17 cellular contexts compared by ENCODE assay signal in the genomic region with DNA sequence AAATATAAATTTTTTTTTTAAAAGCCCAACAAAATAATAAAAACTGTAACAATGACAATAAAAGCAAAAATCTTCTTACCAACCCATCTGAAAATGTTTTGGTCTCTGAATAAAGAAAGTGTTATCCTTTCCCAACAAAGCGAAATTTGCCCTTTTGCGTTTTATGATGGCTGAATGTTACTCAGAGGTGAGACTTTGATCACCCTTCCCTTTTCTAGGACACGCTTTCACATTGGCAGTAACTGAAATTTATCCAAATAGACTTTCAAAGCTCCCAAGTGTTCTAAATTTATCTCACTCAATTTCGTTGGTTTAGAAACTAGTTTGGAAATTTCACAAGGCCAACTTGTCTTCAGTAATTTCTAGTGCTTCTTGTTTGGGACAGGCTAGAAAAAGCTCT.
DNase-seq lines count a peak whose midpoint lies in the region; ATAC-seq and TF ChIP-seq lines count a peak whose summit lies in the region.
"Had no signal": no experiment of that assay in that cellular context is flagged by ENCODE, and none has a peak within 500 bp of the region (broad histone marks: within the 10 kb centered on the region; RNA-seq: fewer than 3 reads in every experiment).

No MANE protein-coding gene starts in this region.

- peaks cover 12% of the 10 kb centered on the region for H3K9me3 Mint-ChIP-seq in neural progenitor cell
- H3K9me3 Mint-ChIP-seq: CD4-positive, alpha-beta T cell had no signal

- no peaks in the 10 kb centered on the region for H3K4me1 Mint-ChIP-seq in neural progenitor cell

- peaks cover 3% of the 10 kb centered on the region for H3K27me3 Mint-ChIP-seq in neural progenitor cell (ENCODE audit: insufficient read depth, low read depth)

- no peaks in the 10 kb centered on the region for H4K20me1 ChIP-seq in neural progenitor cell (ENCODE audit: low read depth)

- intact Hi-C loops in right cardiac atrium (cut with DNase I) = no loop called here
- intact Hi-C loops in thyroid gland (cut with DNase I) = no loop called here

- H3K36me3 ChIP-seq in cardiac muscle cell (no peaks in the 10 kb centered on the region), gastroesophageal sphincter (no peaks in the 10 kb centered on the region), neural progenitor cell (no peaks in the 10 kb centered on the region), thyroid gland (no peaks in the 10 kb centered on the region)
- H3K36me3 ChIP-seq: BE2C had no signal

- no peak for TF ChIP-seq EP300 in gastroesophageal sphincter (IDR thresholded peaks at IDR 0.05)

- H3K4me3 ChIP-seq in cardiac muscle cell (no peak overlapping the region), right cardiac atrium (ENCODE audit: low read length) (no peak overlapping the region), gastroesophageal sphincter (no peak overlapping the region), neural progenitor cell (no peak overlapping the region), thyroid gland (replicated peaks in 1 of 3) (no peak overlapping the region)

- peaks cover 2% of the 10 kb centered on the region for H3K36me3 Mint-ChIP-seq in neural progenitor cell

- no peak overlapping the region for H3K4me3 Mint-ChIP-seq in neural progenitor cell
- H3K4me3 Mint-ChIP-seq: CD4-positive, alpha-beta T cell had no signal

- TF ChIP-seq CTCF in cardiac muscle cell (IDR thresholded peaks at IDR 0.05; ENCODE audit: low read depth, low read length) (no peak), gastroesophageal sphincter (IDR thresholded peaks at IDR 0.05) (no peak), neural progenitor cell (IDR thresholded peaks at IDR 0.05) (no peak), thyroid gland (IDR thresholded peaks at IDR 0.05) (no peak), foreskin keratinocyte (conservative IDR thresholded peaks at IDR 0.05) (no peak)

- H3K27ac Mint-ChIP-seq in neural progenitor cell = no peak overlapping the region
- H3K27ac Mint-ChIP-seq: CD4-positive, alpha-beta T cell had no signal

- H3K4me2 ChIP-seq in neural progenitor cell = no peak overlapping the region

- no peaks in the 10 kb centered on the region for H3K79me2 ChIP-seq in neural progenitor cell (ENCODE audit: low read depth)

- H3K27ac ChIP-seq in cardiac muscle cell (peak overlapping the region; percentile 22), right cardiac atrium (ENCODE audit: low read length) (no peak overlapping the region), gastroesophageal sphincter (peak overlapping the region; percentile 34 to 73 (median 62)), neural progenitor cell (no peak overlapping the region), thyroid gland (peak overlapping the region; percentile 70 to 76 (median 74)), foreskin keratinocyte (no peak overlapping the region)

- no peak overlapping the region for H3K9ac ChIP-seq in neural progenitor cell

- TF ChIP-seq POLR2A in gastroesophageal sphincter (IDR thresholded peaks at IDR 0.05) (no peak), thyroid gland (IDR thresholded peaks at IDR 0.05) (no peak)

- ATAC-seq in right cardiac atrium (no peak), gastroesophageal sphincter (no peak), HG03342 (IDR thresholded peaks at IDR 0.05; ENCODE audit: unreplicated experiment) (no peak), foreskin keratinocyte (no peak)

- DNase-seq in cardiac muscle cell (ENCODE audit: low read depth in 1 of 2, low spot score in 1 of 2) = no peak
- no peak for DNase-seq in right cardiac atrium
- no peak for DNase-seq in neural progenitor cell (ENCODE audit: low spot score)
- no peak for DNase-seq in thyroid gland
- no peak for DNase-seq in NK-92 treated with Interleukin-12 subunit alpha and Interleukin-12 subunit beta, amount 100 ng/mL, for 24 hours (lab: John Stamatoyannopoulos, UW)
- no peak for DNase-seq in foreskin keratinocyte
- DNase-seq: 8988T; BE2C; Calu3; CD4-positive, alpha-beta T cell; KBM-7; NCI-H1092; NCI-H2227 treated with DMSO at 0.1 percent for 48 hours; NCI-H524 treated with DMSO at 0.1 percent for 48 hours; SHP77 treated with DMSO at 0.1 percent for 48 hours had no signal

- H3K4me1 ChIP-seq in cardiac muscle cell (ENCODE audit: low read depth) (peaks cover 15% of the 10 kb centered on the region), right cardiac atrium (ENCODE audit: control insufficient read depth, insufficient read depth, low read length) (peaks cover 2% of the 10 kb centered on the region), gastroesophageal sphincter (peaks cover 0 to 27% (median 6%) of the 10 kb centered on the region in 3 donors), neural progenitor cell (no peaks in the 10 kb centered on the region), thyroid gland (peaks cover 7 to 12% of the 10 kb centered on the region in 2 donors), foreskin keratinocyte (peaks cover 12% of the 10 kb centered on the region)
- H3K4me1 ChIP-seq: BE2C had no signal

- H3K27me3 ChIP-seq in cardiac muscle cell = no peaks in the 10 kb centered on the region
- H3K27me3 ChIP-seq in right cardiac atrium (ENCODE audit: control insufficient read depth, insufficient read depth) = no peaks in the 10 kb centered on the region
- H3K27me3 ChIP-seq in gastroesophageal sphincter = no peaks in the 10 kb centered on the region
- no peaks in the 10 kb centered on the region for H3K27me3 ChIP-seq in neural progenitor cell
- no peaks in the 10 kb centered on the region for H3K27me3 ChIP-seq in thyroid gland
- H3K27me3 ChIP-seq in foreskin keratinocyte = no peaks in the 10 kb centered on the region
- H3K27me3 ChIP-seq: BE2C had no signal

- 58% methylated on average over 4 of the region's 4 CpGs for WGBS in right cardiac atrium
- 28 to 48% methylated on average over 4 of the region's 4 CpGs for WGBS in gastroesophageal sphincter (ENCODE audit: low coverage in 1 of 2), 2 donors
- 57 to 61% methylated on average over 4 of the region's 4 CpGs for WGBS in thyroid gland, 2 donors

- H2AFZ ChIP-seq in neural progenitor cell (replicated peaks) = peak overlapping the region; percentile 44

- H3K9me3 ChIP-seq in cardiac muscle cell (ENCODE audit: low read depth) (no peaks in the 10 kb centered on the region), right cardiac atrium (ENCODE audit: control insufficient read depth, low read length) (no peaks in the 10 kb centered on the region), gastroesophageal sphincter (no peaks in the 10 kb centered on the region), neural progenitor cell (ENCODE audit: low read depth) (no peaks in the 10 kb centered on the region), thyroid gland (no peaks in the 10 kb centered on the region)
- H3K9me3 ChIP-seq: BE2C had no signal

- H3F3A ChIP-seq in neural progenitor cell (ENCODE audit: low read depth) = no peaks in the 10 kb centered on the region

Comparison
In these comparisons a context has a peak if more than half of its experiments do, and no peak if none do; other contexts are left out.
1. H3K27ac ChIP-seq: peak in cardiac muscle cell (single experiment), gastroesophageal sphincter (4 of 4) and thyroid gland (3 of 3); none in right cardiac atrium (single experiment), neural progenitor cell (single experiment) and foreskin keratinocyte (single experiment).